Comparison of ENCODE assay signal across 23 cellular contexts in genomic region chr2:30305235-30305634, GRCh38.
DNase-seq lines count a peak whose midpoint lies in the region; ATAC-seq and TF ChIP-seq lines count a peak whose summit lies in the region.
"Had no signal": no experiment of that assay in that cellular context is flagged by ENCODE, and none has a peak within 500 bp of the region (broad histone marks: within the 10 kb centered on the region; RNA-seq: fewer than 3 reads in every experiment).

No MANE protein-coding gene starts in this region.

- no peaks in the 10 kb centered on the region for H3K4me1 ChIP-seq in smooth muscle cell (ENCODE audit: low read depth)

- H3K9me3 ChIP-seq in smooth muscle cell (replicated peaks; ENCODE audit: low read depth): no peaks in the 10 kb centered on the region
- H3K9me3 ChIP-seq: gastroesophageal sphincter, left ventricle myocardium inferior, uterus had no signal

- no peaks in the 10 kb centered on the region for H3K79me2 ChIP-seq in smooth muscle cell (ENCODE audit: low read depth)

- peak overlapping the region in 1 of 2 donors; percentile 10 for H3K4me3 Mint-ChIP-seq in activated T-cell treated with anti-CD3 and anti-CD28 coated beads, Interleukin-2, amount 50 U/mL, for 72 hours
- H3K4me3 Mint-ChIP-seq: activated naive CD4-positive, alpha-beta T cell treated with anti-CD3 and anti-CD28 coated beads, Interleukin-2, amount 50 U/mL, for 24 hours; IgD-negative memory B cell; T-helper 17 cell had no signal

- ATAC-seq in activated T-cell treated with anti-CD3 and anti-CD28 coated beads, Interleukin-2, amount 50 U/mL, for 72 hours (replicated peaks in 1 of 2): peak; percentile 67 to 77
- no peak for ATAC-seq in GM18868 (IDR thresholded peaks at IDR 0.05; ENCODE audit: unreplicated experiment)
- ATAC-seq: gastroesophageal sphincter, GM12878, right cardiac atrium, T-helper 17 cell had no signal

- peaks cover 1 to 9% of the 10 kb centered on the region in 2 donors for H3K9me3 Mint-ChIP-seq in activated T-cell treated with anti-CD3 and anti-CD28 coated beads, Interleukin-2, amount 50 U/mL, for 72 hours
- H3K9me3 Mint-ChIP-seq: activated naive CD4-positive, alpha-beta T cell treated with anti-CD3 and anti-CD28 coated beads, Interleukin-2, amount 50 U/mL, for 24 hours had no signal

- H3K4me3 ChIP-seq in smooth muscle cell: no peak overlapping the region
- H3K4me3 ChIP-seq: gastroesophageal sphincter, GM12878, left ventricle myocardium inferior, uterus had no signal

- no peak for DNase-seq in activated T-cell treated with anti-CD3 and anti-CD28 coated beads, Interleukin-2, amount 50 U/mL, for 72 hours
- DNase-seq in activated T-cell treated with anti-CD3 and anti-CD28 coated beads for 4 hours (no peak), LHCN-M2 (ENCODE audit: low read depth) (peak; percentile 65), epithelial cell of prostate (ENCODE audit: low read depth, low spot score) (peak; percentile 14), smooth muscle cell (lab: John Stamatoyannopoulos, UW; ENCODE audit: unreplicated experiment) (no peak), NCI-H2227 treated with DMSO at 0.1 percent for 48 hours (lab: John Stamatoyannopoulos, UW) (no peak), anterior cingulate cortex (lab: John Stamatoyannopoulos, UW) (no peak)
- DNase-seq: activated CD4-positive, CD25-positive, alpha-beta regulatory T cell; activated CD8-positive, alpha-beta memory T cell treated with anti-CD3 and anti-CD28 coated beads, Interleukin-2, amount 50 U/mL, for 4 hours; central memory CD4-positive, alpha-beta T cell; left ventricle myocardium inferior; MV-4-11; NCI-H2081; nucleus accumbens; right cardiac atrium; Right ventricle myocardium superior; T-helper 17 cell; uterus had no signal

- no peak overlapping the region for H3K9ac ChIP-seq in smooth muscle cell (ENCODE audit: low read depth)

- no peak overlapping the region for H2AFZ ChIP-seq in smooth muscle cell (ENCODE audit: low read depth)

- no peaks in the 10 kb centered on the region for H3F3A ChIP-seq in smooth muscle cell (ENCODE audit: low read depth)

- no peaks in the 10 kb centered on the region for H3K27me3 Mint-ChIP-seq in activated T-cell treated with anti-CD3 and anti-CD28 coated beads, Interleukin-2, amount 50 U/mL, for 72 hours (ENCODE audit: low read depth)
- H3K27me3 Mint-ChIP-seq: activated naive CD4-positive, alpha-beta T cell treated with anti-CD3 and anti-CD28 coated beads, Interleukin-2, amount 50 U/mL, for 24 hours; IgD-negative memory B cell; T-helper 17 cell had no signal

- H4K20me1 ChIP-seq in smooth muscle cell (ENCODE audit: low read depth): no peaks in the 10 kb centered on the region

- H3K36me3 ChIP-seq in smooth muscle cell (ENCODE audit: low read depth): no peaks in the 10 kb centered on the region
- H3K36me3 ChIP-seq: gastroesophageal sphincter, left ventricle myocardium inferior, uterus had no signal

- no peak overlapping the region for H3K4me2 ChIP-seq in smooth muscle cell

- H3K27me3 ChIP-seq in smooth muscle cell (ENCODE audit: low read depth): no peaks in the 10 kb centered on the region
- H3K27me3 ChIP-seq: gastroesophageal sphincter, uterus had no signal

- peaks cover 4 to 5% of the 10 kb centered on the region in 2 donors for H3K36me3 Mint-ChIP-seq in activated T-cell treated with anti-CD3 and anti-CD28 coated beads, Interleukin-2, amount 50 U/mL, for 72 hours (ENCODE audit: insufficient read depth in 2 of 2)

- H3K27ac ChIP-seq in epithelial cell of prostate (no peak overlapping the region), smooth muscle cell (ENCODE audit: low read depth) (peak overlapping the region; percentile 61)
- H3K27ac ChIP-seq: gastroesophageal sphincter, left ventricle myocardium inferior, uterus had no signal

- peak overlapping the region; percentile 82 for H3K27ac Mint-ChIP-seq in activated T-cell treated with anti-CD3 and anti-CD28 coated beads, Interleukin-2, amount 50 U/mL, for 72 hours
- H3K27ac Mint-ChIP-seq: activated naive CD4-positive, alpha-beta T cell treated with anti-CD3 and anti-CD28 coated beads, Interleukin-2, amount 50 U/mL, for 24 hours; IgD-negative memory B cell; T-helper 17 cell had no signal

- H3K4me1 Mint-ChIP-seq in activated T-cell treated with anti-CD3 and anti-CD28 coated beads, Interleukin-2, amount 50 U/mL, for 72 hours (ENCODE audit: low read depth): peaks cover 23% of the 10 kb centered on the region

- TF ChIP-seq CTCF in smooth muscle cell (IDR thresholded peaks at IDR 0.05; ENCODE audit: borderline replicate concordance, insufficient read depth, poor library complexity, severe bottlenecking): no peak

Comparison
In these comparisons a context has a peak if more than half of its experiments do, and no peak if none do; other contexts are left out.
1. DNase-seq: peak in LHCN-M2 (single experiment) and epithelial cell of prostate (single experiment); none in activated T-cell treated with anti-CD3 and anti-CD28 coated beads, Interleukin-2, amount 50 U/mL, for 72 hours (0 of 2), activated T-cell treated with anti-CD3 and anti-CD28 coated beads for 4 hours (single experiment), smooth muscle cell (single experiment), NCI-H2227 treated with DMSO at 0.1 percent for 48 hours (single experiment) and anterior cingulate cortex (0 of 58).